Comparison of ENCODE assay signal across 12 cellular contexts in genomic region chrX:48684134-48684533, GRCh38. TPM values are rescaled to one million over a fixed set of nuclear protein-coding genes. Genes with fewer than 3 reads are reported as not detected.
DNase-seq lines count a peak whose midpoint lies in the region; ATAC-seq and TF ChIP-seq lines count a peak whose summit lies in the region.
"Had no signal": no experiment of that assay in that cellular context is flagged by ENCODE, and none has a peak within 500 bp of the region (broad histone marks: within the 10 kb centered on the region; RNA-seq: fewer than 3 reads in every experiment).

No MANE protein-coding gene starts in this region.

- POLR2A ChIA-PET in activated B cell treated with CpG ODN at 0.5 μM for 24 hours (lab: Charles Lee) = interaction anchor here (0.6 to 3.0 kb wide), 12 partner anchors 8 to 274 kb away, joined by 3 to 20 read pairs (median 5); partner anchors contain the start of genes HDAC6, OTUD5, PORCN and PQBP1

- ATAC-seq in activated B cell treated with CpG ODN at 0.5 μM for 24 hours (ENCODE audit: low read depth) (no peak), right lobe of liver (no peak), upper lobe of left lung (ENCODE audit: low FRiP score in 2 of 2) (no peak)

- no peaks in the 10 kb centered on the region for H3K79me2 ChIP-seq in mammary epithelial cell (ENCODE audit: insufficient read depth, low read length)

- H3K9ac ChIP-seq in mammary epithelial cell (ENCODE audit: insufficient read depth, low read length) = no peak overlapping the region
- H3K9ac ChIP-seq: neural progenitor cell had no signal

- no peak overlapping the region for H2AFZ ChIP-seq in mammary epithelial cell (ENCODE audit: low read depth, low read length)
- H2AFZ ChIP-seq: neural progenitor cell had no signal

- H3K9me3 Mint-ChIP-seq in activated B cell treated with CpG ODN at 0.5 μM for 24 hours = no peaks in the 10 kb centered on the region

- no peak for TF ChIP-seq EP300 in upper lobe of left lung (IDR thresholded peaks at IDR 0.05)

- no peaks in the 10 kb centered on the region for H3K4me1 ChIP-seq in breast epithelium
- H3K4me1 ChIP-seq in mammary epithelial cell (ENCODE audit: insufficient read depth, low read length) = no peaks in the 10 kb centered on the region
- no peaks in the 10 kb centered on the region for H3K4me1 ChIP-seq in right lobe of liver
- peaks cover 0 to 3% (median 0%) of the 10 kb centered on the region in 4 donors for H3K4me1 ChIP-seq in upper lobe of left lung
- H3K4me1 ChIP-seq: neural progenitor cell had no signal

- H3K36me3 ChIP-seq in breast epithelium = no peaks in the 10 kb centered on the region
- no peaks in the 10 kb centered on the region for H3K36me3 ChIP-seq in mammary epithelial cell (ENCODE audit: insufficient read depth, low read length)
- H3K36me3 ChIP-seq in right lobe of liver = no peaks in the 10 kb centered on the region
- H3K36me3 ChIP-seq in upper lobe of left lung = no peaks in the 10 kb centered on the region
- H3K36me3 ChIP-seq: cardiac muscle cell, neural progenitor cell had no signal

- dilution Hi-C loops in mammary epithelial cell (cut with HindIII; ENCODE audit: low sequenced_read_pairs) = no loop called here

- no peak overlapping the region for H3K4me2 ChIP-seq in mammary epithelial cell (ENCODE audit: insufficient read depth, low read depth, low read length)
- H3K4me2 ChIP-seq: neural progenitor cell had no signal

- CTCF ChIA-PET in mammary epithelial cell (lab: Charles Lee; ENCODE audit: low non-redundant PET) (interaction anchor here (0.7 kb wide), 1 partner anchor 27 kb away, joined by 3 read pairs; no protein-coding TSS in a partner anchor), activated B cell treated with CpG ODN at 0.5 μM for 24 hours (lab: Charles Lee) (interaction anchor here (1.2 kb wide), 1 partner anchor 12 kb away, joined by 3 read pairs; the partner anchor contains the start of gene SUV39H1)

- H3K4me1 Mint-ChIP-seq in activated B cell treated with CpG ODN at 0.5 μM for 24 hours = peaks cover 58% of the 10 kb centered on the region
- H3K4me1 Mint-ChIP-seq: neural progenitor cell had no signal

- H4K20me1 ChIP-seq in mammary epithelial cell (ENCODE audit: insufficient read depth, low read length) = no peaks in the 10 kb centered on the region

- H3K27ac Mint-ChIP-seq in activated B cell treated with CpG ODN at 0.5 μM for 24 hours = peak overlapping the region; percentile 94
- H3K27ac Mint-ChIP-seq: neural progenitor cell had no signal

- intact Hi-C loops in breast epithelium (cut with DNase I; ENCODE audit: low total_unique reads) = no loop called here
- intact Hi-C loops in mammary epithelial cell (cut with micrococcal nuclease) = no loop called here
- intact Hi-C loops in activated B cell treated with CpG ODN at 0.5 μM for 24 hours (cut with micrococcal nuclease) = no loop called here
- intact Hi-C loops in right lobe of liver (cut with DNase I) = no loop called here

- H3K9me3 ChIP-seq in breast epithelium = no peaks in the 10 kb centered on the region
- H3K9me3 ChIP-seq in mammary epithelial cell (replicated peaks; ENCODE audit: insufficient read depth, low read length) = peaks cover 8% of the 10 kb centered on the region
- no peaks in the 10 kb centered on the region for H3K9me3 ChIP-seq in right lobe of liver
- no peaks in the 10 kb centered on the region for H3K9me3 ChIP-seq in upper lobe of left lung

- 66% methylated on average over 5 of the region's 7 CpGs for WGBS in mammary epithelial cell (ENCODE audit: low coverage, missing lambda C conversion rate)
- 46% methylated on average over 7 of the region's 7 CpGs for WGBS in right lobe of liver (ENCODE audit: insufficient coverage, low coverage, low lambda C conversion rate, missing lambda C conversion rate)
- WGBS in upper lobe of left lung, 2 donors = 43 to 58% methylated on average over 1 to 7 of the region's 7 CpGs

- DNase-seq in breast epithelium (ENCODE audit: low spot score in 2 of 2) (no peak), mammary epithelial cell (no peak), activated B cell treated with CpG ODN at 0.5 μM for 24 hours (no peak), right lobe of liver (no peak), upper lobe of left lung (no peak), midbrain (lab: John Stamatoyannopoulos, UW) (no peak), NCI-H748 treated with DMSO at 0.1 percent for 48 hours (lab: John Stamatoyannopoulos, UW) (no peak), NCI-H2171 (lab: John Stamatoyannopoulos, UW) (no peak)
- DNase-seq: HCEC 1CT, NCI-H2029 treated with DMSO at 0.1 percent for 48 hours had no signal

- no TSS peak for BruUV-seq in mammary epithelial cell (replicated peaks; lab: Mats Ljungman, UMichigan)

- no peak for TF ChIP-seq CTCF in breast epithelium (IDR thresholded peaks at IDR 0.05)
- TF ChIP-seq CTCF in mammary epithelial cell (conservative IDR thresholded peaks at IDR 0.05 in 1 of 2, IDR thresholded peaks at IDR 0.05 in 1 of 2; ENCODE audit: extremely low read depth in 1 of 2, insufficient read depth in 1 of 2, low read depth in 1 of 2, low read length in 2 of 2) = no peak
- no peak for TF ChIP-seq CTCF in activated B cell treated with CpG ODN at 0.5 μM for 24 hours (IDR thresholded peaks at IDR 0.05)
- TF ChIP-seq CTCF in right lobe of liver (IDR thresholded peaks at IDR 0.05) = no peak
- no peak for TF ChIP-seq CTCF in upper lobe of left lung (IDR thresholded peaks at IDR 0.05)

- H3K36me3 Mint-ChIP-seq in activated B cell treated with CpG ODN at 0.5 μM for 24 hours (ENCODE audit: low read depth) = peaks cover 43% of the 10 kb centered on the region
- H3K36me3 Mint-ChIP-seq: neural progenitor cell had no signal

- H3K27ac ChIP-seq in breast epithelium (no peak overlapping the region), mammary epithelial cell (ENCODE audit: insufficient read depth, low read depth, low read length) (no peak overlapping the region), right lobe of liver (peak overlapping the region in 2 of 3 donors; percentile 24 to 54), upper lobe of left lung (peak overlapping the region; percentile 79 to 82 (median 81))
- H3K27ac ChIP-seq: cardiac muscle cell, neural progenitor cell had no signal

- H3K27me3 Mint-ChIP-seq in activated B cell treated with CpG ODN at 0.5 μM for 24 hours = no peaks in the 10 kb centered on the region

- H3K4me3 ChIP-seq in breast epithelium (peak overlapping the region; percentile 2 to 38 (median 23)), mammary epithelial cell (replicated peaks in 1 of 3; ENCODE audit: insufficient read depth in 1 of 3, low read depth in 2 of 3, low read length in 3 of 3) (no peak overlapping the region), right lobe of liver (peak overlapping the region in 1 of 3 donors; percentile 31), upper lobe of left lung (peak overlapping the region in 3 of 4 donors; percentile 28 to 44 (median 34))
- H3K4me3 ChIP-seq: cardiac muscle cell, neural progenitor cell had no signal

- H3K27me3 ChIP-seq in breast epithelium (peaks cover 0 to 64% of the 10 kb centered on the region in 2 donors), mammary epithelial cell (ENCODE audit: insufficient read depth, low read length) (no peaks in the 10 kb centered on the region), right lobe of liver (no peaks in the 10 kb centered on the region), upper lobe of left lung (no peaks in the 10 kb centered on the region)
- H3K27me3 ChIP-seq: cardiac muscle cell, neural progenitor cell had no signal

- TF ChIP-seq POLR2A in breast epithelium (IDR thresholded peaks at IDR 0.05) = no peak
- no peak for TF ChIP-seq POLR2A in right lobe of liver (IDR thresholded peaks at IDR 0.05)
- no peak for TF ChIP-seq POLR2A in upper lobe of left lung (IDR thresholded peaks at IDR 0.05)

- in situ Hi-C loops in mammary epithelial cell (cut with MboI; ENCODE audit: low sequenced_read_pairs in 2 of 2) = no loop called here

- H3K4me3 Mint-ChIP-seq in activated B cell treated with CpG ODN at 0.5 μM for 24 hours = peak overlapping the region; percentile 93

RNA-seq across cellular contexts. Expression of gene WAS, which starts 0.5 kb away (rescaled TPM):
- total RNA-seq in breast epithelium = 10 to 100 TPM in 1 of 3 donors, 1 to 10 TPM in 2; 2.3 to 12.5 (median 6.0) TPM
- total RNA-seq in mammary epithelial cell = under 1 TPM in 1 of 2 donors, not detected in 1; 0.16 TPM
- 0.03 TPM for polyA plus RNA-seq in mammary epithelial cell
- not detected for polyA minus RNA-seq in mammary epithelial cell
- total RNA-seq in activated B cell treated with CpG ODN at 0.5 μM for 24 hours = 101 and 102 TPM in 2 replicates
- 1 to 10 TPM; 2.4 to 7.2 (median 4.8) TPM for total RNA-seq in right lobe of liver
- 10 to 100 TPM; 11.7 to 46.0 (median 33.9) TPM for total RNA-seq in upper lobe of left lung

RNA-seq across cellular contexts. Expression of gene SUV39H1, which starts 12.4 kb away (rescaled TPM):
- total RNA-seq in breast epithelium = 1 to 10 TPM; 3.6 to 7.0 (median 5.3) TPM
- 10 to 100 TPM in 1 of 2 donors, 1 to 10 TPM in 1; 2.8 to 11.4 TPM for total RNA-seq in mammary epithelial cell
- polyA plus RNA-seq in mammary epithelial cell = 19.1 TPM
- polyA minus RNA-seq in mammary epithelial cell = 26.4 TPM
- 9.1 and 10.8 TPM in 2 replicates for total RNA-seq in activated B cell treated with CpG ODN at 0.5 μM for 24 hours
- 10 to 100 TPM in 1 of 6 experiments, 1 to 10 TPM in 5; 2.2 to 10.8 (median 3.5) TPM for total RNA-seq in right lobe of liver
- total RNA-seq in upper lobe of left lung = 1 to 10 TPM; 1.2 to 7.3 (median 6.0) TPM

Comparison
In these comparisons a context has a peak if more than half of its experiments do, and no peak if none do; other contexts are left out.
1. H3K4me3 ChIP-seq: peak in breast epithelium (3 of 3) and upper lobe of left lung (3 of 4); none in mammary epithelial cell (0 of 3).
2. H3K27ac ChIP-seq: peak in right lobe of liver (2 of 3) and upper lobe of left lung (4 of 4); none in breast epithelium (0 of 2) and mammary epithelial cell (single experiment).